Comparison of ENCODE assay signal across 3 cellular contexts in the genomic region with DNA sequence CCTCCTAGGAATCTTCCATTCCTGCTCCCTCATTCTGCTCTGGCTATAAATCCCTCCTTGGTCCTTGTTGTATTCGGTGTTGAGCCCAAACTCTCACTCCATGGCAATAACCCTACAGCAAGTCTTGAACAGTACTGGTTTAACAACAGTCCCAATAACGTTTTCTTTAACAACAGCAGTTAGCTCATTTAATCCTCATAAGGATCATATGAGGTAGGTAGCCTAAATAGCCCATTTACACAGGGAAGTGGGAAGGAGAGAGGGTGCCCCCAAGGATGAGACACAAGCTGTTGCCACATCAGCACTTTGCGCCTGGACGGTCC.
TF ChIP-seq lines count a peak whose summit lies in the region.

No MANE protein-coding gene starts in this region.

TF ChIP-seq in SK-N-SH, 30 proteins besides CTCF, POLR2A, EP300 and RAD21 (continued from another document):
- TF ChIP-seq MXI1 (IDR thresholded peaks at IDR 0.05; ENCODE audit: low read depth, low read length): no peak
- no peak for TF ChIP-seq FOXJ3 (CRISPR knock-in tag; IDR thresholded peaks at IDR 0.05)
- TF ChIP-seq, protein P1, sequence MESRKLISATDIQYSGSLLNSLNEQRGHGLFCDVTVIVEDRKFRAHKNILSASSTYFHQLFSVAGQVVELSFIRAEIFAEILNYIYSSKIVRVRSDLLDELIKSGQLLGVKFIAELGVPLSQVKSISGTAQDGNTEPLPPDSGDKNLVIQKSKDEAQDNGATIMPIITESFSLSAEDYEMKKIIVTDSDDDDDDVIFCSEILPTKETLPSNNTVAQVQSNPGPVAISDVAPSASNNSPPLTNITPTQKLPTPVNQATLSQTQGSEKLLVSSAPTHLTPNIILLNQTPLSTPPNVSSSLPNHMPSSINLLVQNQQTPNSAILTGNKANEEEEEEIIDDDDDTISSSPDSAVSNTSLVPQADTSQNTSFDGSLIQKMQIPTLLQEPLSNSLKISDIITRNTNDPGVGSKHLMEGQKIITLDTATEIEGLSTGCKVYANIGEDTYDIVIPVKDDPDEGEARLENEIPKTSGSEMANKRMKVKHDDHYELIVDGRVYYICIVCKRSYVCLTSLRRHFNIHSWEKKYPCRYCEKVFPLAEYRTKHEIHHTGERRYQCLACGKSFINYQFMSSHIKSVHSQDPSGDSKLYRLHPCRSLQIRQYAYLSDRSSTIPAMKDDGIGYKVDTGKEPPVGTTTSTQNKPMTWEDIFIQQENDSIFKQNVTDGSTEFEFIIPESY (IDR thresholded peaks at IDR 0.05; ENCODE audit: borderline replicate concordance, low read depth): no peak
- TF ChIP-seq, protein P2, sequence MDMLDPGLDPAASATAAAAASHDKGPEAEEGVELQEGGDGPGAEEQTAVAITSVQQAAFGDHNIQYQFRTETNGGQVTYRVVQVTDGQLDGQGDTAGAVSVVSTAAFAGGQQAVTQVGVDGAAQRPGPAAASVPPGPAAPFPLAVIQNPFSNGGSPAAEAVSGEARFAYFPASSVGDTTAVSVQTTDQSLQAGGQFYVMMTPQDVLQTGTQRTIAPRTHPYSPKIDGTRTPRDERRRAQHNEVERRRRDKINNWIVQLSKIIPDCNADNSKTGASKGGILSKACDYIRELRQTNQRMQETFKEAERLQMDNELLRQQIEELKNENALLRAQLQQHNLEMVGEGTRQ (IDR thresholded peaks at IDR 0.05; ENCODE audit: borderline replicate concordance, low read depth, low read length): no peak
- TF ChIP-seq GATA2 (CRISPR knock-in tag; IDR thresholded peaks at IDR 0.05): no peak
- TF ChIP-seq, protein P3, sequence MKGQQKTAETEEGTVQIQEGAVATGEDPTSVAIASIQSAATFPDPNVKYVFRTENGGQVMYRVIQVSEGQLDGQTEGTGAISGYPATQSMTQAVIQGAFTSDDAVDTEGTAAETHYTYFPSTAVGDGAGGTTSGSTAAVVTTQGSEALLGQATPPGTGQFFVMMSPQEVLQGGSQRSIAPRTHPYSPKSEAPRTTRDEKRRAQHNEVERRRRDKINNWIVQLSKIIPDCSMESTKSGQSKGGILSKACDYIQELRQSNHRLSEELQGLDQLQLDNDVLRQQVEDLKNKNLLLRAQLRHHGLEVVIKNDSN (IDR thresholded peaks at IDR 0.05; ENCODE audit: borderline replicate concordance, low read depth): no peak
TF ChIP-seq in SK-N-SH: peak in this region for 0.

TF ChIP-seq in SK-N-SH treated with all-trans-retinoic acid at 6 μM for 48 hours, 23 proteins besides CTCF, POLR2A, EP300 and RAD21 (continued from another document):
- TF ChIP-seq ZC3H10 (CRISPR knock-in tag; IDR thresholded peaks at IDR 0.05) (no peak), GLIS3 (CRISPR knock-in tag; IDR thresholded peaks at IDR 0.05) (no peak), CSDC2 (CRISPR knock-in tag; IDR thresholded peaks at IDR 0.05) (no peak), ZNF565 (CRISPR knock-in tag; conservative IDR thresholded peaks at IDR 0.05; ENCODE audit: low read depth) (no peak), TCF4 (CRISPR knock-in tag; IDR thresholded peaks at IDR 0.05; ENCODE audit: borderline replicate concordance) (no peak), TOX (CRISPR knock-in tag; IDR thresholded peaks at IDR 0.05; ENCODE audit: borderline replicate concordance) (no peak), ESRRG (CRISPR knock-in tag; IDR thresholded peaks at IDR 0.05) (no peak), RARB (CRISPR knock-in tag; IDR thresholded peaks at IDR 0.05) (no peak)
- TF ChIP-seq, protein P4, sequence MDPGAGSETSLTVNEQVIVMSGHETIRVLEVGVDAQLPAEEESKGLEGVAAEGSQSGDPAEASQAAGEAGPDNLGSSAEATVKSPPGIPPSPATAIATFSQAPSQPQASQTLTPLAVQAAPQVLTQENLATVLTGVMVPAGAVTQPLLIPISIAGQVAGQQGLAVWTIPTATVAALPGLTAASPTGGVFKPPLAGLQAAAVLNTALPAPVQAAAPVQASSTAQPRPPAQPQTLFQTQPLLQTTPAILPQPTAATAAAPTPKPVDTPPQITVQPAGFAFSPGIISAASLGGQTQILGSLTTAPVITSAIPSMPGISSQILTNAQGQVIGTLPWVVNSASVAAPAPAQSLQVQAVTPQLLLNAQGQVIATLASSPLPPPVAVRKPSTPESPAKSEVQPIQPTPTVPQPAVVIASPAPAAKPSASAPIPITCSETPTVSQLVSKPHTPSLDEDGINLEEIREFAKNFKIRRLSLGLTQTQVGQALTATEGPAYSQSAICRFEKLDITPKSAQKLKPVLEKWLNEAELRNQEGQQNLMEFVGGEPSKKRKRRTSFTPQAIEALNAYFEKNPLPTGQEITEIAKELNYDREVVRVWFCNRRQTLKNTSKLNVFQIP (CRISPR knock-in tag; IDR thresholded peaks at IDR 0.05; ENCODE audit: borderline replicate concordance, low read depth): no peak
- TF ChIP-seq, protein P5, sequence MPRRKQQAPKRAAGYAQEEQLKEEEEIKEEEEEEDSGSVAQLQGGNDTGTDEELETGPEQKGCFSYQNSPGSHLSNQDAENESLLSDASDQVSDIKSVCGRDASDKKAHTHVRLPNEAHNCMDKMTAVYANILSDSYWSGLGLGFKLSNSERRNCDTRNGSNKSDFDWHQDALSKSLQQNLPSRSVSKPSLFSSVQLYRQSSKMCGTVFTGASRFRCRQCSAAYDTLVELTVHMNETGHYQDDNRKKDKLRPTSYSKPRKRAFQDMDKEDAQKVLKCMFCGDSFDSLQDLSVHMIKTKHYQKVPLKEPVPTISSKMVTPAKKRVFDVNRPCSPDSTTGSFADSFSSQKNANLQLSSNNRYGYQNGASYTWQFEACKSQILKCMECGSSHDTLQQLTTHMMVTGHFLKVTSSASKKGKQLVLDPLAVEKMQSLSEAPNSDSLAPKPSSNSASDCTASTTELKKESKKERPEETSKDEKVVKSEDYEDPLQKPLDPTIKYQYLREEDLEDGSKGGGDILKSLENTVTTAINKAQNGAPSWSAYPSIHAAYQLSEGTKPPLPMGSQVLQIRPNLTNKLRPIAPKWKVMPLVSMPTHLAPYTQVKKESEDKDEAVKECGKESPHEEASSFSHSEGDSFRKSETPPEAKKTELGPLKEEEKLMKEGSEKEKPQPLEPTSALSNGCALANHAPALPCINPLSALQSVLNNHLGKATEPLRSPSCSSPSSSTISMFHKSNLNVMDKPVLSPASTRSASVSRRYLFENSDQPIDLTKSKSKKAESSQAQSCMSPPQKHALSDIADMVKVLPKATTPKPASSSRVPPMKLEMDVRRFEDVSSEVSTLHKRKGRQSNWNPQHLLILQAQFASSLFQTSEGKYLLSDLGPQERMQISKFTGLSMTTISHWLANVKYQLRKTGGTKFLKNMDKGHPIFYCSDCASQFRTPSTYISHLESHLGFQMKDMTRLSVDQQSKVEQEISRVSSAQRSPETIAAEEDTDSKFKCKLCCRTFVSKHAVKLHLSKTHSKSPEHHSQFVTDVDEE (CRISPR knock-in tag; IDR thresholded peaks at IDR 0.05): no peak
- TF ChIP-seq, protein P6, sequence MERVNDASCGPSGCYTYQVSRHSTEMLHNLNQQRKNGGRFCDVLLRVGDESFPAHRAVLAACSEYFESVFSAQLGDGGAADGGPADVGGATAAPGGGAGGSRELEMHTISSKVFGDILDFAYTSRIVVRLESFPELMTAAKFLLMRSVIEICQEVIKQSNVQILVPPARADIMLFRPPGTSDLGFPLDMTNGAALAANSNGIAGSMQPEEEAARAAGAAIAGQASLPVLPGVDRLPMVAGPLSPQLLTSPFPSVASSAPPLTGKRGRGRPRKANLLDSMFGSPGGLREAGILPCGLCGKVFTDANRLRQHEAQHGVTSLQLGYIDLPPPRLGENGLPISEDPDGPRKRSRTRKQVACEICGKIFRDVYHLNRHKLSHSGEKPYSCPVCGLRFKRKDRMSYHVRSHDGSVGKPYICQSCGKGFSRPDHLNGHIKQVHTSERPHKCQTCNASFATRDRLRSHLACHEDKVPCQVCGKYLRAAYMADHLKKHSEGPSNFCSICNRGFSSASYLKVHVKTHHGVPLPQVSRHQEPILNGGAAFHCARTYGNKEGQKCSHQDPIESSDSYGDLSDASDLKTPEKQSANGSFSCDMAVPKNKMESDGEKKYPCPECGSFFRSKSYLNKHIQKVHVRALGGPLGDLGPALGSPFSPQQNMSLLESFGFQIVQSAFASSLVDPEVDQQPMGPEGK (CRISPR knock-in tag; IDR thresholded peaks at IDR 0.05; ENCODE audit: borderline replicate concordance): no peak

TF ChIP-seq in WTC11, 78 proteins besides CTCF, POLR2A, EP300 and RAD21 (continued from another document and continues in another):
- TF ChIP-seq, protein P7, sequence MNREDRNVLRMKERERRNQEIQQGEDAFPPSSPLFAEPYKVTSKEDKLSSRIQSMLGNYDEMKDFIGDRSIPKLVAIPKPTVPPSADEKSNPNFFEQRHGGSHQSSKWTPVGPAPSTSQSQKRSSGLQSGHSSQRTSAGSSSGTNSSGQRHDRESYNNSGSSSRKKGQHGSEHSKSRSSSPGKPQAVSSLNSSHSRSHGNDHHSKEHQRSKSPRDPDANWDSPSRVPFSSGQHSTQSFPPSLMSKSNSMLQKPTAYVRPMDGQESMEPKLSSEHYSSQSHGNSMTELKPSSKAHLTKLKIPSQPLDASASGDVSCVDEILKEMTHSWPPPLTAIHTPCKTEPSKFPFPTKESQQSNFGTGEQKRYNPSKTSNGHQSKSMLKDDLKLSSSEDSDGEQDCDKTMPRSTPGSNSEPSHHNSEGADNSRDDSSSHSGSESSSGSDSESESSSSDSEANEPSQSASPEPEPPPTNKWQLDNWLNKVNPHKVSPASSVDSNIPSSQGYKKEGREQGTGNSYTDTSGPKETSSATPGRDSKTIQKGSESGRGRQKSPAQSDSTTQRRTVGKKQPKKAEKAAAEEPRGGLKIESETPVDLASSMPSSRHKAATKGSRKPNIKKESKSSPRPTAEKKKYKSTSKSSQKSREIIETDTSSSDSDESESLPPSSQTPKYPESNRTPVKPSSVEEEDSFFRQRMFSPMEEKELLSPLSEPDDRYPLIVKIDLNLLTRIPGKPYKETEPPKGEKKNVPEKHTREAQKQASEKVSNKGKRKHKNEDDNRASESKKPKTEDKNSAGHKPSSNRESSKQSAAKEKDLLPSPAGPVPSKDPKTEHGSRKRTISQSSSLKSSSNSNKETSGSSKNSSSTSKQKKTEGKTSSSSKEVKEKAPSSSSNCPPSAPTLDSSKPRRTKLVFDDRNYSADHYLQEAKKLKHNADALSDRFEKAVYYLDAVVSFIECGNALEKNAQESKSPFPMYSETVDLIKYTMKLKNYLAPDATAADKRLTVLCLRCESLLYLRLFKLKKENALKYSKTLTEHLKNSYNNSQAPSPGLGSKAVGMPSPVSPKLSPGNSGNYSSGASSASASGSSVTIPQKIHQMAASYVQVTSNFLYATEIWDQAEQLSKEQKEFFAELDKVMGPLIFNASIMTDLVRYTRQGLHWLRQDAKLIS (CRISPR knock-in tag; IDR thresholded peaks at IDR 0.05; ENCODE audit: borderline replicate concordance): no peak
- TF ChIP-seq SMAD3 (CRISPR knock-in tag; IDR thresholded peaks at IDR 0.05; ENCODE audit: borderline replicate concordance) (no peak), TEAD1 (CRISPR knock-in tag; IDR thresholded peaks at IDR 0.05) (no peak), ATF1 (CRISPR knock-in tag; IDR thresholded peaks at IDR 0.05) (no peak), GRHL2 (CRISPR knock-in tag; IDR thresholded peaks at IDR 0.05; ENCODE audit: insufficient replicate concordance, severe bottlenecking) (no peak), RORB (CRISPR knock-in tag; IDR thresholded peaks at IDR 0.05) (no peak), TP53 (CRISPR knock-in tag; IDR thresholded peaks at IDR 0.05) (no peak)
- TF ChIP-seq, protein P8, sequence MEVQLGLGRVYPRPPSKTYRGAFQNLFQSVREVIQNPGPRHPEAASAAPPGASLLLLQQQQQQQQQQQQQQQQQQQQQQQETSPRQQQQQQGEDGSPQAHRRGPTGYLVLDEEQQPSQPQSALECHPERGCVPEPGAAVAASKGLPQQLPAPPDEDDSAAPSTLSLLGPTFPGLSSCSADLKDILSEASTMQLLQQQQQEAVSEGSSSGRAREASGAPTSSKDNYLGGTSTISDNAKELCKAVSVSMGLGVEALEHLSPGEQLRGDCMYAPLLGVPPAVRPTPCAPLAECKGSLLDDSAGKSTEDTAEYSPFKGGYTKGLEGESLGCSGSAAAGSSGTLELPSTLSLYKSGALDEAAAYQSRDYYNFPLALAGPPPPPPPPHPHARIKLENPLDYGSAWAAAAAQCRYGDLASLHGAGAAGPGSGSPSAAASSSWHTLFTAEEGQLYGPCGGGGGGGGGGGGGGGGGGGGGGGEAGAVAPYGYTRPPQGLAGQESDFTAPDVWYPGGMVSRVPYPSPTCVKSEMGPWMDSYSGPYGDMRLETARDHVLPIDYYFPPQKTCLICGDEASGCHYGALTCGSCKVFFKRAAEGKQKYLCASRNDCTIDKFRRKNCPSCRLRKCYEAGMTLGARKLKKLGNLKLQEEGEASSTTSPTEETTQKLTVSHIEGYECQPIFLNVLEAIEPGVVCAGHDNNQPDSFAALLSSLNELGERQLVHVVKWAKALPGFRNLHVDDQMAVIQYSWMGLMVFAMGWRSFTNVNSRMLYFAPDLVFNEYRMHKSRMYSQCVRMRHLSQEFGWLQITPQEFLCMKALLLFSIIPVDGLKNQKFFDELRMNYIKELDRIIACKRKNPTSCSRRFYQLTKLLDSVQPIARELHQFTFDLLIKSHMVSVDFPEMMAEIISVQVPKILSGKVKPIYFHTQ (CRISPR knock-in tag; IDR thresholded peaks at IDR 0.05): no peak
- TF ChIP-seq, protein P9, sequence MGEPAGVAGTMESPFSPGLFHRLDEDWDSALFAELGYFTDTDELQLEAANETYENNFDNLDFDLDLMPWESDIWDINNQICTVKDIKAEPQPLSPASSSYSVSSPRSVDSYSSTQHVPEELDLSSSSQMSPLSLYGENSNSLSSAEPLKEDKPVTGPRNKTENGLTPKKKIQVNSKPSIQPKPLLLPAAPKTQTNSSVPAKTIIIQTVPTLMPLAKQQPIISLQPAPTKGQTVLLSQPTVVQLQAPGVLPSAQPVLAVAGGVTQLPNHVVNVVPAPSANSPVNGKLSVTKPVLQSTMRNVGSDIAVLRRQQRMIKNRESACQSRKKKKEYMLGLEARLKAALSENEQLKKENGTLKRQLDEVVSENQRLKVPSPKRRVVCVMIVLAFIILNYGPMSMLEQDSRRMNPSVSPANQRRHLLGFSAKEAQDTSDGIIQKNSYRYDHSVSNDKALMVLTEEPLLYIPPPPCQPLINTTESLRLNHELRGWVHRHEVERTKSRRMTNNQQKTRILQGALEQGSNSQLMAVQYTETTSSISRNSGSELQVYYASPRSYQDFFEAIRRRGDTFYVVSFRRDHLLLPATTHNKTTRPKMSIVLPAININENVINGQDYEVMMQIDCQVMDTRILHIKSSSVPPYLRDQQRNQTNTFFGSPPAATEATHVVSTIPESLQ (CRISPR knock-in tag; IDR thresholded peaks at IDR 0.05): no peak
- TF ChIP-seq, protein P3 (CRISPR knock-in tag; IDR thresholded peaks at IDR 0.05): no peak
- TF ChIP-seq, protein P10, sequence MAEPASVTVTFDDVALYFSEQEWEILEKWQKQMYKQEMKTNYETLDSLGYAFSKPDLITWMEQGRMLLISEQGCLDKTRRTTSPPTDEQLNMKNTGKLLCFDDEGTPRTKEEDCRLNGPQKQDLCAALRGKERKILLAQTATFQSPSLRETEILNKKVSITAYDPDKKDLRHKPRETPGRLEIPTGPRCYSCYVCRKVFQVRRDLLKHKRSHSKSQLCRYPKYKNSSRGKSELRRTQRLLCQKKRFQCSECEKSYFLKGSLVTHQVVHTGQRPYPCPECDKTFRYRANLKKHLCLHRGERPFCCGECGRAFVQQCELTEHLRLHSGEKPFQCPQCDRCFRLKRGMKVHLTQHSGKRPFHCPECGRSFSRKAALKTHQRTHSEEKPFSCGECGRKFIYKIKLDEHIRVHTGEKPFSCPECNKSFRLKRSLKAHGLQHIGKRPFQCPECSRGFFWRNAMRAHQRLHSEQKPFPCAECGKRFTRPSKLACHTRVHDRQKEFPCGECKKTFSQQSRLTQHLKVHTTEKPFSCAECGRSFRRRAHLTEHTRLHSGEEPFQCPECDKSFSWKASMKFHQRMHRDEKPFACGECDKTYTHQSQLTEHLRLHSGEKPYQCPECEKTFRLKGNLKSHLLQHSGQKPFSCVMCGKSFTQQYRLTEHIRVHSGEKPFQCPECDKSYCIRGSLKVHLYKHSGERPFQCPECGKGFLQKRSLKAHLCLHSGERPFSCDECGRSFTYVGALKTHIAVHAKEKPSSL (CRISPR knock-in tag; conservative IDR thresholded peaks at IDR 0.05): no peak
